Comparison of ENCODE assay signal across 9 cellular contexts in the genomic region with DNA sequence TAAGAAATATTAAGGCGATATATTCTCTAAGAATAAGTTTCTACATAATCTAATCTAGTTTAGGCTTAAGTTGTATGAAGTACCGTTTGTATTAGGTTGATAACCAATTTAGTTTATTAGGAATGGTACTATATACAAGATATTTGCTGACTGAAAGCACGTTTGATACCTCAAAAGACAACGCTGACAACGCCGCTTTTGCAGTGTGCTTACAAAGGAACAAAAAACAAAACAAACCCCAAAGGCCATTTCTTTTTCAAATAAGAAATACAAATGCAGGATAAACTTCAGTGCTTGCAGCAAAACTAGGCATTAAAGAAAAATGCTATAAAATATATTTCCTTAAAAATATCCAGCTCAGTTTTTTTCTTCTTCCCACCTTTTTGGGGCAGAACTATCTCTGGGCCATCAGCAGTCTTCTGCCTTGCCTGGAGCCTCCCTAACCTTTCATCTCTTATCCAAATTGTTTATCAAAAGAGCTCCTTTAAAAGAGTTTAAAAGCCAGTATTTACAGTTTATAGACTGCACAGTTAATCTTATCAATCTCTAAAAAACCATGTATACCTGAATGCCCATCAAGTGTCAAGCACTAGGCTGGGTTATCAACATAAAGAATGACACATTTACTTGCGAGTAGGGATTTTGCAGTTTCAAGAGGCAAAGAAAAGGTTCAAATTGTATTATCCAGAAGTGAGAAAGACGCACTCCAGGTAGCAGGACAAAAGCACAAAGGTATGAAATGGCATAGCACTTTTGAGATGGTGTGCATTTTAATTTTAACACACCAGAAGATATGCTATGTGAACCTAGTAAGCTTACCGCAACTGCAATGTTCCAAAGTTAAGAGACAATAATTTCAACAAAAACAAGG. TPM values are rescaled to one million over a fixed set of nuclear protein-coding genes. Genes with fewer than 3 reads are reported as not detected.
DNase-seq lines count a peak whose midpoint lies in the region; ATAC-seq and TF ChIP-seq lines count a peak whose summit lies in the region.
"Had no signal": no experiment of that assay in that cellular context is flagged by ENCODE, and none has a peak within 500 bp of the region (broad histone marks: within the 10 kb centered on the region; RNA-seq: fewer than 3 reads in every experiment).

No MANE protein-coding gene starts in this region.

- H3K9me3 Mint-ChIP-seq in activated CD4-positive, alpha-beta memory T cell treated with anti-CD3 and anti-CD28 coated beads for 36 hours = peaks cover 2% of the 10 kb centered on the region

- H3K9me3 ChIP-seq in left ventricle myocardium inferior (replicated peaks) (no peaks in the 10 kb centered on the region), skeletal muscle tissue (ENCODE audit: control insufficient read depth in 3 of 3, low read length in 3 of 3) (no peaks in the 10 kb centered on the region)

- H3K4me3 ChIP-seq in H7 (ENCODE audit: insufficient read depth, low read depth, low read length) = peak overlapping the region; percentile 97; the same call in 1 of the 2 replicates
- peak overlapping the region; percentile 75 for H3K4me3 ChIP-seq in left ventricle myocardium inferior
- peak overlapping the region; percentile 93 to 100 (median 98) for H3K4me3 ChIP-seq in skeletal muscle tissue (ENCODE audit: low read length in 3 of 3)

- peak overlapping the region; percentile 100 for H3K27ac Mint-ChIP-seq in activated CD4-positive, alpha-beta memory T cell treated with anti-CD3 and anti-CD28 coated beads for 36 hours

- peaks cover 72% of the 10 kb centered on the region for H3K4me1 ChIP-seq in left ventricle myocardium inferior
- H3K4me1 ChIP-seq in skeletal muscle tissue (ENCODE audit: control insufficient read depth in 3 of 3, insufficient read depth in 3 of 3, low read length in 3 of 3) = peaks cover 14 to 40% (median 35%) of the 10 kb centered on the region in 3 donors

- H3K4me3 Mint-ChIP-seq in activated CD4-positive, alpha-beta memory T cell treated with anti-CD3 and anti-CD28 coated beads for 36 hours = peak overlapping the region; percentile 99

- DNase-seq in H7 (no peak), left ventricle myocardium inferior (no peak)
- no peak for DNase-seq in activated CD4-positive, alpha-beta memory T cell treated with anti-CD3 and anti-CD28 coated beads for 36 hours
- DNase-seq in activated CD8-positive, alpha-beta memory T cell treated with anti-CD3 and anti-CD28 coated beads, Interleukin-2, amount 50 U/mL, for 4 hours = no peak
- DNase-seq in stimulated activated CD4-positive, alpha-beta T cell treated with anti-CD3 and anti-CD28 coated beads, Interleukin-2, amount 100 ng/mL, for 48 hours = no peak
- DNase-seq: stimulated activated CD4-positive, alpha-beta T cell treated with anti-CD3 and anti-CD28 coated beads, Interleukin-4, amount 100 ng/mL, for 1 hour had no signal

- no peak for ATAC-seq in GM21737 (IDR thresholded peaks at IDR 0.05; ENCODE audit: unreplicated experiment)
- no peak for ATAC-seq in GM19395 (IDR thresholded peaks at IDR 0.05; ENCODE audit: unreplicated experiment)

- CTCF ChIA-PET in activated CD4-positive, alpha-beta memory T cell treated with anti-CD3 and anti-CD28 coated beads for 36 hours (lab: Charles Lee) = interaction anchor here (1.1 to 6.9 kb wide), 2 partner anchors 27 to 89 kb away, joined by 3 to 80 read pairs; no protein-coding TSS in a partner anchor

- H3K27me3 Mint-ChIP-seq in activated CD4-positive, alpha-beta memory T cell treated with anti-CD3 and anti-CD28 coated beads for 36 hours = no peaks in the 10 kb centered on the region

- intact Hi-C loops in activated CD4-positive, alpha-beta memory T cell treated with anti-CD3 and anti-CD28 coated beads for 36 hours (cut with micrococcal nuclease) = loop anchor here (5.0 to 10.0 kb wide), 4 partner anchors 1272 to 1663 kb away; a partner anchor contains a TSS
- intact Hi-C loops in left ventricle myocardium inferior (cut with micrococcal nuclease) = no loop called here

- H3K27me3 ChIP-seq in H7 (ENCODE audit: control insufficient read depth, insufficient read depth, low read length) (no peaks in the 10 kb centered on the region), left ventricle myocardium inferior (ENCODE audit: low read depth) (no peaks in the 10 kb centered on the region), skeletal muscle tissue (ENCODE audit: control insufficient read depth in 3 of 3, insufficient read depth in 3 of 3, low read length in 3 of 3) (no peaks in the 10 kb centered on the region)

- H3K36me3 ChIP-seq in H7 (replicated peaks; ENCODE audit: control insufficient read depth, insufficient read depth, low read length) = no peaks in the 10 kb centered on the region
- no peaks in the 10 kb centered on the region for H3K36me3 ChIP-seq in left ventricle myocardium inferior
- H3K36me3 ChIP-seq in skeletal muscle tissue (ENCODE audit: control insufficient read depth in 3 of 3, insufficient read depth in 3 of 3, low read length in 3 of 3) = peaks cover 0 to 8% (median 2%) of the 10 kb centered on the region in 3 donors

- TF ChIP-seq CTCF in left ventricle myocardium inferior (IDR thresholded peaks at IDR 0.05; ENCODE audit: borderline replicate concordance) = no peak

- peaks cover 40% of the 10 kb centered on the region for H3K4me1 Mint-ChIP-seq in activated CD4-positive, alpha-beta memory T cell treated with anti-CD3 and anti-CD28 coated beads for 36 hours (ENCODE audit: low read depth)

- POLR2A ChIA-PET in activated CD4-positive, alpha-beta memory T cell treated with anti-CD3 and anti-CD28 coated beads for 36 hours (lab: Charles Lee) = interaction anchor here (0.8 to 14.2 kb wide), 14 partner anchors 7 to 1275 kb away, joined by 3 to 251 read pairs (median 8); a partner anchor contains a TSS

- peak overlapping the region; percentile 100 for H3K27ac ChIP-seq in left ventricle myocardium inferior (replicated peaks)
- H3K27ac ChIP-seq in skeletal muscle tissue (ENCODE audit: low read depth, low read length) = peak overlapping the region; percentile 95

- H3K9ac ChIP-seq in skeletal muscle tissue (ENCODE audit: low read depth in 1 of 3, low read length in 3 of 3) = peak overlapping the region; percentile 100

- H3K36me3 Mint-ChIP-seq in activated CD4-positive, alpha-beta memory T cell treated with anti-CD3 and anti-CD28 coated beads for 36 hours = peaks cover 65% of the 10 kb centered on the region

RNA-seq across cellular contexts. Expression of a gene that starts 4.1 kb away (rescaled TPM):
- total RNA-seq in H7 (2014; rRNA removed; shearing (Covaris generic)) = 19.7 and 36.8 TPM in 2 replicates
- 10 to 100 TPM; 92.1 to 98.6 TPM for total RNA-seq in activated CD4-positive, alpha-beta memory T cell treated with anti-CD3 and anti-CD28 coated beads for 36 hours
- total RNA-seq in left ventricle myocardium inferior (40.2 TPM), skeletal muscle tissue (59.0 TPM)
